ENCODE assay signal across 9 cellular contexts in the genomic region with DNA sequence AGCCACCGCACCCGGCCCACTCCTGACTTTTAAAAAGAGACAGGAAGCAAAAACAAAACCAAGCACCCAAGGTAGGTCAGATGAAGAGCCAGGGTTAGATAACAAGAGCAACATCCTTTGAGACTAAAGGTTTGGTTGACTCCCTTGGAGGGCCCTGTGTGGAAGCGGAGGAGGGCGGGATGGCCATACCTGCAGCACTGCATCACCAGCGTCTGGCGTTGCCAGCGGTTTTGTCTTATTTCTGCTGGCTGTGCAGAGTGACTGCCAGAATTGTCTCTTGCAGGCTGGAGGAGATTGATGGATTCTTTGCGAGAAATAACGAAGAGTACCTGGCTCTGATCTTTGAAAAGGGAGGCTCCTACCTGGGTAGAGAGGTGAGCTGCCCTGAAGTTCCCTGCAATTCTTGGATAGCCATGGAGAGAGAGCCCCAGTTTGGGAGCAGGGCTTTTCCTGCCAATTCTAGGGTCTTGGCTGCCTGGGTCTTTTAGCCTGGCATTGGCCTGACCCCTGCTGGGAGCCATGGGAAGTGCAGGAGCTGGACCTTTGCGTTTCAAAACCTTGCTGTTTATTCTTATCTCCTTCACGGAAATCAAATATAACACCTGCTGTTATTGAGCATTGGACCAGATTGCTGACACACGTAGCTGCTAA. TPM values are rescaled to one million over a fixed set of nuclear protein-coding genes. Genes with fewer than 3 reads are reported as not detected.
DNase-seq lines count a peak whose midpoint lies in the region; ATAC-seq and TF ChIP-seq lines count a peak whose summit lies in the region.
"Had no signal": no experiment of that assay in that cellular context is flagged by ENCODE, and none has a peak within 500 bp of the region (broad histone marks: within the 10 kb centered on the region; RNA-seq: fewer than 3 reads in every experiment).

No MANE protein-coding gene starts in this region.

- H3K4me3 Mint-ChIP-seq in mesothelial cell of epicardium, result no peak overlapping the region

- H3K27me3 Mint-ChIP-seq in mesothelial cell of epicardium (ENCODE audit: low read depth), result no peaks in the 10 kb centered on the region

- DNase-seq in AML-193 (lab: John Stamatoyannopoulos, UW) (peak; percentile 12 to 25), NCI-H2171 treated with DMSO at 0.1 percent for 48 hours (lab: John Stamatoyannopoulos, UW) (peak; percentile 44), mesothelial cell of epicardium (ENCODE audit: low spot score in 2 of 2, unreplicated experiment in 2 of 2) (peak in 1 of 2 experiments; percentile 82)
- peak; percentile 59 to 65 for DNase-seq in activated CD4-positive, alpha-beta T cell treated with anti-CD3 and anti-CD28 coated beads, Interleukin-2, amount 50 U/mL, for 4 hours
- DNase-seq in effector CD4-positive, alpha-beta T cell, result peak; percentile 58
- peak; percentile 28 to 33 for DNase-seq in stimulated activated CD8-positive, alpha-beta memory T cell treated with anti-CD3 and anti-CD28 coated beads, Interleukin-7, amount 100 ng/mL, for 4 hours (ENCODE audit: low read depth in 2 of 2)

- H3K4me1 Mint-ChIP-seq in mesothelial cell of epicardium, result no peaks in the 10 kb centered on the region

- peak; percentile 89 for TF ChIP-seq CTCF in mesothelial cell of epicardium (IDR thresholded peaks at IDR 0.05; ENCODE audit: unreplicated experiment)

- ATAC-seq in GM18868 (IDR thresholded peaks at IDR 0.05; ENCODE audit: unreplicated experiment) (peak; percentile 62), HG03378 (IDR thresholded peaks at IDR 0.05; ENCODE audit: unreplicated experiment) (no peak)

- H3K36me3 Mint-ChIP-seq in mesothelial cell of epicardium, result peaks cover 3% of the 10 kb centered on the region

- H3K9me3 Mint-ChIP-seq in mesothelial cell of epicardium, result no peaks in the 10 kb centered on the region

- H3K27ac Mint-ChIP-seq in mesothelial cell of epicardium, result no peak overlapping the region

RNA-seq across cellular contexts. Expression of gene QSOX1, which starts 24.0 kb away (rescaled TPM):
- 70.6 to 72.4 TPM (median 71.7 TPM) in 3 replicates for total RNA-seq in mesothelial cell of epicardium

RNA-seq across cellular contexts. Expression of gene LHX4, which starts 51.4 kb away (rescaled TPM):
- total RNA-seq in mesothelial cell of epicardium, result 0.54 to 0.59 TPM (median 0.55 TPM) in 3 replicates
- total RNA-seq: urinary bladder had no signal
